ENCODE assay signal across 27 cellular contexts in genomic region chr1:4690951-4691675, GRCh38. TPM values are rescaled to one million over a fixed set of nuclear protein-coding genes. Genes with fewer than 3 reads are reported as not detected.
DNase-seq lines count a peak whose midpoint lies in the region; ATAC-seq and TF ChIP-seq lines count a peak whose summit lies in the region.
"Had no signal": no experiment of that assay in that cellular context is flagged by ENCODE, and none has a peak within 500 bp of the region (broad histone marks: within the 10 kb centered on the region; RNA-seq: fewer than 3 reads in every experiment).

No MANE protein-coding gene starts in this region.

- H3K4ac ChIP-seq in neuronal stem cell (ENCODE audit: low read length), result no peak overlapping the region

- H3K36me3 Mint-ChIP-seq in chondrocyte (ENCODE audit: low read depth), result no peaks in the 10 kb centered on the region
- H3K36me3 Mint-ChIP-seq: activated CD4-positive, alpha-beta memory T cell treated with anti-CD3 and anti-CD28 coated beads for 36 hours; activated naive CD8-positive, alpha-beta T cell treated with anti-CD3 and anti-CD28 coated beads for 36 hours; CD14-positive monocyte had no signal

- H2AK5ac ChIP-seq in neuronal stem cell (ENCODE audit: low read depth, low read length), result peak overlapping the region; percentile 91

- no peak overlapping the region for H4K91ac ChIP-seq in neuronal stem cell (ENCODE audit: low read depth, low read length, poor library complexity)

- H2BK5ac ChIP-seq in neuronal stem cell (ENCODE audit: low read length), result peak overlapping the region; percentile 61

- no peak for TF ChIP-seq CTCF in chondrocyte (IDR thresholded peaks at IDR 0.05)

- no peak overlapping the region for H2BK120ac ChIP-seq in neuronal stem cell (ENCODE audit: low read depth, low read length)

- H2BK12ac ChIP-seq in neuronal stem cell (ENCODE audit: low read length), result peak overlapping the region; percentile 61

- no peaks in the 10 kb centered on the region for H3K79me1 ChIP-seq in neuronal stem cell (ENCODE audit: low read depth, low read length)

- ATAC-seq in HG03039 (IDR thresholded peaks at IDR 0.05; ENCODE audit: unreplicated experiment), result no peak
- ATAC-seq: activated T-helper 17 cell treated with anti-CD3 and anti-CD28 coated beads, Interleukin-2, amount 50 U/mL, for 72 hours; GM23338; left lung; upper lobe of right lung had no signal

- no peak overlapping the region for H3K4me3 Mint-ChIP-seq in chondrocyte (ENCODE audit: unreplicated experiment)
- H3K4me3 Mint-ChIP-seq: activated CD4-positive, alpha-beta memory T cell treated with anti-CD3 and anti-CD28 coated beads for 36 hours; activated naive CD8-positive, alpha-beta T cell treated with anti-CD3 and anti-CD28 coated beads for 36 hours; activated T-helper 17 cell treated with anti-CD3 and anti-CD28 coated beads, Interleukin-2, amount 50 U/mL, for 72 hours; CD14-positive monocyte; GM23338 had no signal

- H3K14ac ChIP-seq in neuronal stem cell (ENCODE audit: low read length), result peak overlapping the region; percentile 14

- H2AFZ ChIP-seq in neuronal stem cell (ENCODE audit: low read length), result no peak overlapping the region
- H2AFZ ChIP-seq: GM23338, hepatocyte had no signal

- H3K36me3 ChIP-seq in MG63 (no peaks in the 10 kb centered on the region), neuronal stem cell (replicated peaks in 1 of 2; ENCODE audit: control insufficient read depth in 2 of 2, insufficient read depth in 2 of 2, low read length in 2 of 2) (no peaks in the 10 kb centered on the region)
- H3K36me3 ChIP-seq: left lung, upper lobe of right lung had no signal

- no peaks in the 10 kb centered on the region for H3K9me3 ChIP-seq in MG63
- H3K9me3 ChIP-seq in neuronal stem cell (replicated peaks in 1 of 2; ENCODE audit: control insufficient read depth in 2 of 2, insufficient read depth in 1 of 2, low read depth in 1 of 2, low read length in 2 of 2), result no peaks in the 10 kb centered on the region
- H3K9me3 ChIP-seq: left lung, upper lobe of right lung had no signal

- H3K27ac Mint-ChIP-seq in chondrocyte (ENCODE audit: unreplicated experiment), result no peak overlapping the region
- H3K27ac Mint-ChIP-seq: activated CD4-positive, alpha-beta memory T cell treated with anti-CD3 and anti-CD28 coated beads for 36 hours; activated naive CD8-positive, alpha-beta T cell treated with anti-CD3 and anti-CD28 coated beads for 36 hours; activated T-helper 17 cell treated with anti-CD3 and anti-CD28 coated beads, Interleukin-2, amount 50 U/mL, for 72 hours; GM23338 had no signal

- peak overlapping the region; percentile 54 for H2BK15ac ChIP-seq in neuronal stem cell (ENCODE audit: low read length)

- H3K9me3 Mint-ChIP-seq in chondrocyte (ENCODE audit: low read depth), result peaks cover 18% of the 10 kb centered on the region
- H3K9me3 Mint-ChIP-seq: activated CD4-positive, alpha-beta memory T cell treated with anti-CD3 and anti-CD28 coated beads for 36 hours; activated naive CD8-positive, alpha-beta T cell treated with anti-CD3 and anti-CD28 coated beads for 36 hours; activated T-helper 17 cell treated with anti-CD3 and anti-CD28 coated beads, Interleukin-2, amount 50 U/mL, for 72 hours had no signal

- H3K4me1 Mint-ChIP-seq in chondrocyte (ENCODE audit: low read depth), result no peaks in the 10 kb centered on the region
- H3K4me1 Mint-ChIP-seq: activated naive CD8-positive, alpha-beta T cell treated with anti-CD3 and anti-CD28 coated beads for 36 hours; activated T-helper 17 cell treated with anti-CD3 and anti-CD28 coated beads, Interleukin-2, amount 50 U/mL, for 72 hours; CD14-positive monocyte; GM23338 had no signal

- H3K18ac ChIP-seq in neuronal stem cell (ENCODE audit: low read length), result peak overlapping the region; percentile 81

- H3K27me3 Mint-ChIP-seq in chondrocyte (ENCODE audit: low read depth), result peaks cover 1% of the 10 kb centered on the region
- H3K27me3 Mint-ChIP-seq: activated naive CD8-positive, alpha-beta T cell treated with anti-CD3 and anti-CD28 coated beads for 36 hours had no signal

- no peak overlapping the region for H3K4me3 ChIP-seq in MG63
- no peak overlapping the region for H3K4me3 ChIP-seq in neuronal stem cell (ENCODE audit: low read length in 2 of 2)
- H3K4me3 ChIP-seq: GM23338, hepatocyte, left lung, upper lobe of right lung had no signal

- no peak overlapping the region for H3K27ac ChIP-seq in neuronal stem cell (replicated peaks; ENCODE audit: low read length)
- H3K27ac ChIP-seq: hepatocyte, left lung, upper lobe of right lung had no signal

- H3K9ac ChIP-seq in neuronal stem cell (ENCODE audit: low read depth, low read length, poor library complexity), result no peak overlapping the region

- H3K4me2 ChIP-seq in neuronal stem cell (ENCODE audit: insufficient read depth, low read length, poor library complexity, severe bottlenecking), result no peak overlapping the region
- H3K4me2 ChIP-seq: GM23338, hepatocyte had no signal

- DNase-seq in AG20443 (ENCODE audit: low spot score) (peak; percentile 72), MG63 (peak; percentile 69), chondrocyte (ENCODE audit: low spot score) (peak; percentile 86), neuronal stem cell (ENCODE audit: low spot score) (no peak)
- no peak for DNase-seq in stimulated activated CD4-positive, alpha-beta T cell treated with anti-CD3 and anti-CD28 coated beads, Interleukin-15, amount 100 ng/mL, for 24 hours
- no peak for DNase-seq in activated CD4-positive, alpha-beta T cell treated with anti-CD3 and anti-CD28 coated beads for 4 hours
- no peak for DNase-seq in activated CD4-positive, alpha-beta T cell treated with anti-CD3 and anti-CD28 coated beads for 1 hour
- DNase-seq: activated CD4-positive, alpha-beta memory T cell treated with anti-CD3 and anti-CD28 coated beads for 36 hours; activated CD4-positive, CD25-positive, alpha-beta regulatory T cell; activated CD8-positive, alpha-beta memory T cell treated with anti-CD3 and anti-CD28 coated beads, Interleukin-2, amount 50 U/mL, for 48 hours; activated naive CD8-positive, alpha-beta T cell treated with anti-CD3 and anti-CD28 coated beads for 36 hours; Calu3; effector CD8-positive, alpha-beta T cell; NCI-H2081 treated with DMSO at 0.1 percent for 48 hours; NCI-H446; OCI-M1; SIG-M5; small intestine; stimulated activated CD4-positive, alpha-beta T cell treated with anti-CD3 and anti-CD28 coated beads, Interleukin-2, amount 100 ng/mL, for 24 hours; substantia nigra; upper lobe of right lung had no signal

- peak overlapping the region; percentile 31 for H3K23ac ChIP-seq in neuronal stem cell (ENCODE audit: low read depth, low read length, poor library complexity)

- no peak overlapping the region for H4K8ac ChIP-seq in neuronal stem cell (ENCODE audit: low read depth, low read length)

- H3K27me3 ChIP-seq in MG63 (no peaks in the 10 kb centered on the region), neuronal stem cell (ENCODE audit: control insufficient read depth in 3 of 3, insufficient read depth in 3 of 3, low read depth in 1 of 3, low read length in 3 of 3) (peaks cover 0 to 3% (median 0%) of the 10 kb centered on the region in 3 experiments)
- H3K27me3 ChIP-seq: hepatocyte, upper lobe of right lung had no signal

- WGBS in neuronal stem cell (ENCODE audit: extremely low coverage in 2 of 2, insufficient read length in 2 of 2, insufficient replicate concordance in 1 of 2), 2 donors, result no CpG with 5 or more reads among the region's 19 CpGs

- peaks cover 0 to 9% of the 10 kb centered on the region in 2 donors for H3K4me1 ChIP-seq in neuronal stem cell (ENCODE audit: control insufficient read depth in 2 of 2, insufficient read depth in 1 of 2, low read depth in 1 of 2, low read length in 2 of 2)
- H3K4me1 ChIP-seq: left lung, upper lobe of right lung had no signal

RNA-seq across cellular contexts. Expression of gene AJAP1, which starts 36.7 kb away (rescaled TPM):
- total RNA-seq in MG63 (2014; rRNA removed; shearing (Covaris generic); ENCODE audit: low replicate concordance), result not detected in 2 replicates
- 0.73 TPM in 1 of 3 replicates, not detected in the others for total RNA-seq in chondrocyte
- 0.32 TPM for polyA plus RNA-seq in neuronal stem cell (2013, experiment 1 of 2)
- 0.42 TPM for polyA plus RNA-seq in neuronal stem cell (2013, experiment 2 of 2)
- total RNA-seq: activated CD4-positive, alpha-beta memory T cell treated with anti-CD3 and anti-CD28 coated beads for 36 hours; activated naive CD8-positive, alpha-beta T cell treated with anti-CD3 and anti-CD28 coated beads for 36 hours; activated T-helper 17 cell treated with anti-CD3 and anti-CD28 coated beads, Interleukin-2, amount 50 U/mL, for 72 hours; Calu3; GM23338 had no signal
- polyA plus RNA-seq: CD14-positive monocyte, GM23338 had no signal

Comparison
In these comparisons a context has a peak if more than half of its experiments do, and no peak if none do; other contexts are left out.
1. DNase-seq: peak in AG20443 (single experiment), MG63 (single experiment) and chondrocyte (single experiment); none in neuronal stem cell (single experiment), stimulated activated CD4-positive, alpha-beta T cell treated with anti-CD3 and anti-CD28 coated beads, Interleukin-15, amount 100 ng/mL, for 24 hours (single experiment), activated CD4-positive, alpha-beta T cell treated with anti-CD3 and anti-CD28 coated beads for 4 hours (0 of 2) and activated CD4-positive, alpha-beta T cell treated with anti-CD3 and anti-CD28 coated beads for 1 hour (single experiment).